Comparison of ENCODE assay signal across 1 cellular context in the genomic region with DNA sequence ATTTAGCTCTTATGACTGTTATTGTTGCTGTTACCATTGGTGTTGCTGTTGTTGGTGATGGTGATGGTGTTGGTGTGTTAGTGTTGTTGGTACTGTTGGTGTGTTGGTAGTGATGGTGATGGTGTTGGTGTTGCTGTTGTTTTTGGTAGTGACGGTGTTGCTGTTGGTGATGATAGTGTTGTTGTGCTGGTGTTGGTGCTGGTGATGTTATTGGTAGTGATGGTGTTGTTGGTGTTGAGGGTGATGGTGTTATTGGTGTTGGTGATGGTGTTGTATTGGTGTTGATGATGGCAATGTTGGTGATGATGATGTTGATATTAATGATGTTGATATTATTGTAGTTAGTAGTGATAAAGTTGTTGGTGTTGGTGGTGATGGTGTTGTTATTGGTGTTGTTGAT.
A peak's percentile ranks its signal among the peaks of the same experiment; 100 is the strongest.
TF ChIP-seq lines count a peak whose summit lies in the region.

No MANE protein-coding gene starts in this region.

TF ChIP-seq in HEK293, 187 proteins besides CTCF, POLR2A, EP300 and RAD21 (continued from another document and continues in another):
- TF ChIP-seq PRDM2 (tag by site-specific recombination; IDR thresholded peaks at IDR 0.05; ENCODE audit: borderline replicate concordance) = peak; percentile 95; the same call in 1 of the 2 replicates
- TF ChIP-seq ZNF777 (tag by site-specific recombination; IDR thresholded peaks at IDR 0.05; ENCODE audit: borderline replicate concordance) = no peak
- TF ChIP-seq ZNF707 (tag by site-specific recombination; IDR thresholded peaks at IDR 0.05) = 0 out of 2 replicates have a peak, but pooled peaks have one; percentile 15
- TF ChIP-seq TRIM28 (IDR thresholded peaks at IDR 0.05; ENCODE audit: borderline replicate concordance, low read length) = no peak
- TF ChIP-seq ZNF776 (tag by site-specific recombination; IDR thresholded peaks at IDR 0.05; ENCODE audit: borderline replicate concordance) = peak; percentile 80; the same call in 1 of the 2 replicates
- 0 out of 2 replicates have a peak, but pooled peaks have one; percentile 34 for TF ChIP-seq ZNF416 (tag by site-specific recombination; IDR thresholded peaks at IDR 0.05)
- no peak for TF ChIP-seq ZNF391 (tag by site-specific recombination; IDR thresholded peaks at IDR 0.05; ENCODE audit: borderline replicate concordance, low read depth)
- TF ChIP-seq RBAK (tag by site-specific recombination; IDR thresholded peaks at IDR 0.05) = no peak
- TF ChIP-seq MYNN (tag by site-specific recombination; IDR thresholded peaks at IDR 0.05; ENCODE audit: borderline replicate concordance) = no peak
- TF ChIP-seq, protein P1, sequence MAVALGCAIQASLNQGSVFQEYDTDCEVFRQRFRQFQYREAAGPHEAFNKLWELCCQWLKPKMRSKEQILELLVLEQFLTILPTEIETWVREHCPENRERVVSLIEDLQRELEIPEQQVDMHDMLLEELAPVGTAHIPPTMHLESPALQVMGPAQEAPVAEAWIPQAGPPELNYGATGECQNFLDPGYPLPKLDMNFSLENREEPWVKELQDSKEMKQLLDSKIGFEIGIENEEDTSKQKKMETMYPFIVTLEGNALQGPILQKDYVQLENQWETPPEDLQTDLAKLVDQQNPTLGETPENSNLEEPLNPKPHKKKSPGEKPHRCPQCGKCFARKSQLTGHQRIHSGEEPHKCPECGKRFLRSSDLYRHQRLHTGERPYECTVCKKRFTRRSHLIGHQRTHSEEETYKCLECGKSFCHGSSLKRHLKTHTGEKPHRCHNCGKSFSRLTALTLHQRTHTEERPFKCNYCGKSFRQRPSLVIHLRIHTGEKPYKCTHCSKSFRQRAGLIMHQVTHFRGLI (tag by site-specific recombination; IDR thresholded peaks at IDR 0.05) = no peak
- TF ChIP-seq, protein P2, sequence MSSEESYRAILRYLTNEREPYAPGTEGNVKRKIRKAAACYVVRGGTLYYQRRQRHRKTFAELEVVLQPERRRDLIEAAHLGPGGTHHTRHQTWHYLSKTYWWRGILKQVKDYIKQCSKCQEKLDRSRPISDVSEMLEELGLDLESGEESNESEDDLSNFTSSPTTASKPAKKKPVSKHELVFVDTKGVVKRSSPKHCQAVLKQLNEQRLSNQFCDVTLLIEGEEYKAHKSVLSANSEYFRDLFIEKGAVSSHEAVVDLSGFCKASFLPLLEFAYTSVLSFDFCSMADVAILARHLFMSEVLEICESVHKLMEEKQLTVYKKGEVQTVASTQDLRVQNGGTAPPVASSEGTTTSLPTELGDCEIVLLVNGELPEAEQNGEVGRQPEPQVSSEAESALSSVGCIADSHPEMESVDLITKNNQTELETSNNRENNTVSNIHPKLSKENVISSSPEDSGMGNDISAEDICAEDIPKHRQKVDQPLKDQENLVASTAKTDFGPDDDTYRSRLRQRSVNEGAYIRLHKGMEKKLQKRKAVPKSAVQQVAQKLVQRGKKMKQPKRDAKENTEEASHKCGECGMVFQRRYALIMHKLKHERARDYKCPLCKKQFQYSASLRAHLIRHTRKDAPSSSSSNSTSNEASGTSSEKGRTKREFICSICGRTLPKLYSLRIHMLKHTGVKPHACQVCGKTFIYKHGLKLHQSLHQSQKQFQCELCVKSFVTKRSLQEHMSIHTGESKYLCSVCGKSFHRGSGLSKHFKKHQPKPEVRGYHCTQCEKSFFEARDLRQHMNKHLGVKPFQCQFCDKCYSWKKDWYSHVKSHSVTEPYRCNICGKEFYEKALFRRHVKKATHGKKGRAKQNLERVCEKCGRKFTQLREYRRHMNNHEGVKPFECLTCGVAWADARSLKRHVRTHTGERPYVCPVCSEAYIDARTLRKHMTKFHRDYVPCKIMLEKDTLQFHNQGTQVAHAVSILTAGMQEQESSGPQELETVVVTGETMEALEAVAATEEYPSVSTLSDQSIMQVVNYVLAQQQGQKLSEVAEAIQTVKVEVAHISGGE (tag by site-specific recombination; conservative IDR thresholded peaks at IDR 0.05; ENCODE audit: low read depth) = no peak
- TF ChIP-seq WT1 (tag by site-specific recombination; IDR thresholded peaks at IDR 0.05) = no peak
- TF ChIP-seq ZNF221 (tag by site-specific recombination; IDR thresholded peaks at IDR 0.05; ENCODE audit: borderline replicate concordance) = no peak
- TF ChIP-seq ZNF571 (tag by site-specific recombination; IDR thresholded peaks at IDR 0.05) = 0 out of 2 replicates have a peak, but pooled peaks have one; percentile 44
- TF ChIP-seq ZNF292 (tag by site-specific recombination; IDR thresholded peaks at IDR 0.05; ENCODE audit: borderline replicate concordance, low read depth) = no peak
- peak; percentile 62; the same call in 1 of the 2 replicates for TF ChIP-seq ZNF785 (tag by site-specific recombination; IDR thresholded peaks at IDR 0.05)
- 0 out of 2 replicates have a peak, but pooled peaks have one; percentile 36 for TF ChIP-seq ZNF514 (tag by site-specific recombination; IDR thresholded peaks at IDR 0.05)
- TF ChIP-seq ZNF426 (tag by site-specific recombination; IDR thresholded peaks at IDR 0.05) = no peak
- no peak for TF ChIP-seq ZBTB21 (tag by site-specific recombination; IDR thresholded peaks at IDR 0.05)
- TF ChIP-seq KLF7 (tag by site-specific recombination; IDR thresholded peaks at IDR 0.05; ENCODE audit: borderline replicate concordance) = no peak
- TF ChIP-seq, protein P3, sequence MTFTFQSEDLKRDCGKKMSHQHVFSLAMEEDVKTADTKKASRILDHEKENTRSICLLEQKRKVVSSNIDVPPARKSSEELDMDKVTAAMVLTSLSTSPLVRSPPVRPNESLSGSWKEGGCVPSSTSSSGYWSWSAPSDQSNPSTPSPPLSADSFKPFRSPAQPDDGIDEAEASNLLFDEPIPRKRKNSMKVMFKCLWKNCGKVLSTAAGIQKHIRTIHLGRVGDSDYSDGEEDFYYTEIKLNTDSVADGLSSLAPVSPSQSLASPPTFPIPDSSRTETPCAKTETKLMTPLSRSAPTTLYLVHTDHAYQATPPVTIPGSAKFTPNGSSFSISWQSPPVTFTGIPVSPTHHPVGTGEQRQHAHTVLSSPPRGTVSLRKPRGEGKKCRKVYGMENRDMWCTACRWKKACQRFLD (tag by site-specific recombination; IDR thresholded peaks at IDR 0.05) = no peak
- TF ChIP-seq ZNF266 (tag by site-specific recombination; IDR thresholded peaks at IDR 0.05; ENCODE audit: low read depth) = 0 out of 2 replicates have a peak, but pooled peaks have one; percentile 21
- TF ChIP-seq, protein P4, sequence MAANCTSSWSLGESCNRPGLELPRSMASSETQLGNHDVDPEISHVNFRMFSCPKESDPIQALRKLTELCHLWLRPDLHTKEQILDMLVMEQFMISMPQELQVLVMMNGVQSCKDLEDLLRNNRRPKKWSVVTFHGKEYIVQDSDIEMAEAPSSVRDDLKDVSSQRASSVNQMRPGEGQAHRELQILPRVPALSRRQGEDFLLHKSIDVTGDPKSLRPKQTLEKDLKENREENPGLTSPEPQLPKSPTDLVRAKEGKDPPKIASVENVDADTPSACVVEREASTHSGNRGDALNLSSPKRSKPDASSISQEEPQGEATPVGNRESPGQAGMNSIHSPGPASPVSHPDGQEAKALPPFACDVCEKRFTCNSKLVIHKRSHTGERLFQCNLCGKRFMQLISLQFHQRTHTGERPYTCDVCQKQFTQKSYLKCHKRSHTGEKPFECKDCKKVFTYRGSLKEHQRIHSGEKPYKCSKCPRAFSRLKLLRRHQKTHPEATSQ (tag by site-specific recombination; IDR thresholded peaks at IDR 0.05) = no peak
- TF ChIP-seq ZNF768 (tag by site-specific recombination; IDR thresholded peaks at IDR 0.05) = no peak
- TF ChIP-seq ZNF132 (tag by site-specific recombination; IDR thresholded peaks at IDR 0.05; ENCODE audit: borderline replicate concordance) = no peak
- TF ChIP-seq ZNF280D (tag by site-specific recombination; IDR thresholded peaks at IDR 0.05) = no peak
- no peak for TF ChIP-seq ZNF366 (tag by site-specific recombination; conservative IDR thresholded peaks at IDR 0.05)
- TF ChIP-seq IKZF3 (tag by site-specific recombination; IDR thresholded peaks at IDR 0.05) = no peak
- TF ChIP-seq, protein P5, sequence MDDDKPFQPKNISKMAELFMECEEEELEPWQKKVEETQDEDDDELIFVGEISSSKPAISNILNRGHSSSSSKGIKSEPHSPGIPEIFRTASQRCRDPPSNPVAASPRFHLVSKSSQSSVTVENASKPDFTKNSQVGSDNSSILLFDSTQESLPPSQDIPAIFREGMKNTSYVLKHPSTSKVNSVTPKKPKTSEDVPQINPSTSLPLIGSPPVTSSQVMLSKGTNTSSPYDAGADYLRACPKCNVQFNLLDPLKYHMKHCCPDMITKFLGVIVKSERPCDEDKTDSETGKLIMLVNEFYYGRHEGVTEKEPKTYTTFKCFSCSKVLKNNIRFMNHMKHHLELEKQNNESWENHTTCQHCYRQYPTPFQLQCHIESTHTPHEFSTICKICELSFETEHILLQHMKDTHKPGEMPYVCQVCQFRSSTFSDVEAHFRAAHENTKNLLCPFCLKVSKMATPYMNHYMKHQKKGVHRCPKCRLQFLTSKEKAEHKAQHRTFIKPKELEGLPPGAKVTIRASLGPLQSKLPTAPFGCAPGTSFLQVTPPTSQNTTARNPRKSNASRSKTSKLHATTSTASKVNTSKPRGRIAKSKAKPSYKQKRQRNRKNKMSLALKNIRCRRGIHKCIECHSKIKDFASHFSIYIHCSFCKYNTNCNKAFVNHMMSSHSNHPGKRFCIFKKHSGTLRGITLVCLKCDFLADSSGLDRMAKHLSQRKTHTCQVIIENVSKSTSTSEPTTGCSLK (tag by site-specific recombination; IDR thresholded peaks at IDR 0.05) = no peak
- TF ChIP-seq PATZ1 (tag by site-specific recombination; IDR thresholded peaks at IDR 0.05) = no peak
- TF ChIP-seq ZNF350 (tag by site-specific recombination; IDR thresholded peaks at IDR 0.05) = no peak
- TF ChIP-seq ZFP37 (tag by site-specific recombination; IDR thresholded peaks at IDR 0.05) = no peak
- peak; percentile 64; the same call in 1 of the 2 replicates for TF ChIP-seq ZNF248 (tag by site-specific recombination; IDR thresholded peaks at IDR 0.05)
- TF ChIP-seq SCRT2 (tag by site-specific recombination; IDR thresholded peaks at IDR 0.05) = no peak
